In genomic region chr16:29876578-29877249, GRCh38 we compare ENCODE assay signal across 1 cellular context.
TF ChIP-seq lines count a peak whose summit lies in the region.

No MANE protein-coding gene starts in this region.

TF ChIP-seq in HepG2, 621 proteins besides CTCF, POLR2A, EP300 and RAD21:
- TF ChIP-seq THAP8 (CRISPR knock-in tag; IDR thresholded peaks at IDR 0.05; ENCODE audit: borderline replicate concordance) = no peak
- no peak for TF ChIP-seq ZZZ3 (CRISPR knock-in tag; IDR thresholded peaks at IDR 0.05; ENCODE audit: borderline replicate concordance)
- TF ChIP-seq ZNF616 (CRISPR knock-in tag; IDR thresholded peaks at IDR 0.05; ENCODE audit: low read depth) = no peak
- TF ChIP-seq, protein P1, sequence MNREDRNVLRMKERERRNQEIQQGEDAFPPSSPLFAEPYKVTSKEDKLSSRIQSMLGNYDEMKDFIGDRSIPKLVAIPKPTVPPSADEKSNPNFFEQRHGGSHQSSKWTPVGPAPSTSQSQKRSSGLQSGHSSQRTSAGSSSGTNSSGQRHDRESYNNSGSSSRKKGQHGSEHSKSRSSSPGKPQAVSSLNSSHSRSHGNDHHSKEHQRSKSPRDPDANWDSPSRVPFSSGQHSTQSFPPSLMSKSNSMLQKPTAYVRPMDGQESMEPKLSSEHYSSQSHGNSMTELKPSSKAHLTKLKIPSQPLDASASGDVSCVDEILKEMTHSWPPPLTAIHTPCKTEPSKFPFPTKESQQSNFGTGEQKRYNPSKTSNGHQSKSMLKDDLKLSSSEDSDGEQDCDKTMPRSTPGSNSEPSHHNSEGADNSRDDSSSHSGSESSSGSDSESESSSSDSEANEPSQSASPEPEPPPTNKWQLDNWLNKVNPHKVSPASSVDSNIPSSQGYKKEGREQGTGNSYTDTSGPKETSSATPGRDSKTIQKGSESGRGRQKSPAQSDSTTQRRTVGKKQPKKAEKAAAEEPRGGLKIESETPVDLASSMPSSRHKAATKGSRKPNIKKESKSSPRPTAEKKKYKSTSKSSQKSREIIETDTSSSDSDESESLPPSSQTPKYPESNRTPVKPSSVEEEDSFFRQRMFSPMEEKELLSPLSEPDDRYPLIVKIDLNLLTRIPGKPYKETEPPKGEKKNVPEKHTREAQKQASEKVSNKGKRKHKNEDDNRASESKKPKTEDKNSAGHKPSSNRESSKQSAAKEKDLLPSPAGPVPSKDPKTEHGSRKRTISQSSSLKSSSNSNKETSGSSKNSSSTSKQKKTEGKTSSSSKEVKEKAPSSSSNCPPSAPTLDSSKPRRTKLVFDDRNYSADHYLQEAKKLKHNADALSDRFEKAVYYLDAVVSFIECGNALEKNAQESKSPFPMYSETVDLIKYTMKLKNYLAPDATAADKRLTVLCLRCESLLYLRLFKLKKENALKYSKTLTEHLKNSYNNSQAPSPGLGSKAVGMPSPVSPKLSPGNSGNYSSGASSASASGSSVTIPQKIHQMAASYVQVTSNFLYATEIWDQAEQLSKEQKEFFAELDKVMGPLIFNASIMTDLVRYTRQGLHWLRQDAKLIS (CRISPR knock-in tag; IDR thresholded peaks at IDR 0.05) = no peak
- TF ChIP-seq, protein P2, sequence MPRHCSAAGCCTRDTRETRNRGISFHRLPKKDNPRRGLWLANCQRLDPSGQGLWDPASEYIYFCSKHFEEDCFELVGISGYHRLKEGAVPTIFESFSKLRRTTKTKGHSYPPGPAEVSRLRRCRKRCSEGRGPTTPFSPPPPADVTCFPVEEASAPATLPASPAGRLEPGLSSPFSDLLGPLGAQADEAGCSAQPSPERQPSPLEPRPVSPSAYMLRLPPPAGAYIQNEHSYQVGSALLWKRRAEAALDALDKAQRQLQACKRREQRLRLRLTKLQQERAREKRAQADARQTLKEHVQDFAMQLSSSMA (CRISPR knock-in tag; IDR thresholded peaks at IDR 0.05) = no peak
- TF ChIP-seq NFE2L2 (IDR thresholded peaks at IDR 0.05; ENCODE audit: low read length) = no peak
- TF ChIP-seq ZNF891 (CRISPR knock-in tag; IDR thresholded peaks at IDR 0.05) = 0 out of 2 replicates have a peak, but pooled peaks have one; percentile 25
TF ChIP-seq in HepG2: peak in this region for 1.
